7 cellular contexts compared by ENCODE assay signal in genomic region chr21:41678944-41679343, GRCh38.
DNase-seq lines count a peak whose midpoint lies in the region; ATAC-seq, FAIRE-seq and TF ChIP-seq lines count a peak whose summit lies in the region.

No MANE protein-coding gene starts in this region.

- H3K27ac ChIP-seq in ascending aorta (peak overlapping the region in 1 of 2 donors; percentile 47), left ventricle myocardium inferior (replicated peaks) (peak overlapping the region; percentile 66)

- peak; percentile 81 for FAIRE-seq in H54 (lab: Jason Lieb, UNC)

- H3K4me1 Mint-ChIP-seq in progenitor cell of endocrine pancreas (ENCODE audit: low read depth), result peaks cover 41% of the 10 kb centered on the region

- H3K36me3 ChIP-seq in ascending aorta (no peaks in the 10 kb centered on the region), left ventricle myocardium inferior (no peaks in the 10 kb centered on the region)

- no peaks in the 10 kb centered on the region for H3K9me3 ChIP-seq in ascending aorta
- no peaks in the 10 kb centered on the region for H3K9me3 ChIP-seq in left ventricle myocardium inferior (replicated peaks)

- no peaks in the 10 kb centered on the region for H3K36me3 Mint-ChIP-seq in progenitor cell of endocrine pancreas (ENCODE audit: insufficient read depth)

- no peaks in the 10 kb centered on the region for H3K27me3 Mint-ChIP-seq in progenitor cell of endocrine pancreas

- peaks cover 0 to 5% of the 10 kb centered on the region in 2 donors for H3K4me1 ChIP-seq in ascending aorta
- H3K4me1 ChIP-seq in left ventricle myocardium inferior, result peaks cover 14% of the 10 kb centered on the region

- no peak overlapping the region for H3K4me3 Mint-ChIP-seq in progenitor cell of endocrine pancreas (ENCODE audit: low read depth)

- no peaks in the 10 kb centered on the region for H3K9me3 Mint-ChIP-seq in progenitor cell of endocrine pancreas (ENCODE audit: low read depth)

- intact Hi-C loops in ascending aorta (cut with DNase I), result no loop called here
- intact Hi-C loops in left ventricle myocardium inferior (cut with micrococcal nuclease), result no loop called here

- no peak for ATAC-seq in GM21526 (IDR thresholded peaks at IDR 0.05; ENCODE audit: low FRiP score, unreplicated experiment)

- peak overlapping the region; percentile 99 for H3K27ac Mint-ChIP-seq in progenitor cell of endocrine pancreas

- no peak for TF ChIP-seq CTCF in ascending aorta (IDR thresholded peaks at IDR 0.05)
- TF ChIP-seq CTCF in left ventricle myocardium inferior (IDR thresholded peaks at IDR 0.05; ENCODE audit: borderline replicate concordance), result no peak
- TF ChIP-seq CTCF in progenitor cell of endocrine pancreas (IDR thresholded peaks at IDR 0.05; ENCODE audit: unreplicated experiment), result no peak

- H3K27me3 ChIP-seq in ascending aorta (no peaks in the 10 kb centered on the region), left ventricle myocardium inferior (ENCODE audit: low read depth) (peaks cover 6% of the 10 kb centered on the region)

- DNase-seq in H54 (ENCODE audit: insufficient read length, low spot score) (peak; percentile 98), NCI-H2107 treated with DMSO at 0.1 percent for 48 hours (lab: John Stamatoyannopoulos, UW; ENCODE audit: unreplicated experiment) (peak; percentile 17), ascending aorta (ENCODE audit: low spot score in 2 of 2) (peak; percentile 79 to 92), left ventricle myocardium inferior (peak; percentile 86), progenitor cell of endocrine pancreas (ENCODE audit: low spot score, unreplicated experiment) (peak; percentile 84), GM19238 (ENCODE audit: insufficient read length, low spot score) (no peak)

- TF ChIP-seq POLR2A in H54 (IDR thresholded peaks at IDR 0.05; ENCODE audit: low read depth, low read length), result peak; percentile 50

- H3K4me3 ChIP-seq in ascending aorta (no peak overlapping the region), left ventricle myocardium inferior (no peak overlapping the region)
